ENCODE assay signal across 9 cellular contexts in genomic region chr6:165660881-165661415, GRCh38. TPM values are rescaled to one million over a fixed set of nuclear protein-coding genes. Genes with fewer than 3 reads are reported as not detected.
DNase-seq lines count a peak whose midpoint lies in the region; ATAC-seq and TF ChIP-seq lines count a peak whose summit lies in the region.
"Had no signal": no experiment of that assay in that cellular context is flagged by ENCODE, and none has a peak within 500 bp of the region (broad histone marks: within the 10 kb centered on the region; RNA-seq: fewer than 3 reads in every experiment).

No MANE protein-coding gene starts in this region.

- peak overlapping the region; percentile 60 for H3K27ac ChIP-seq in endodermal cell (ENCODE audit: low read depth, low read length)
- no peak overlapping the region for H3K27ac ChIP-seq in naive thymus-derived CD4-positive, alpha-beta T cell (ENCODE audit: low read depth, low read length)
- no peak overlapping the region for H3K27ac ChIP-seq in effector memory CD4-positive, alpha-beta T cell (ENCODE audit: insufficient read depth, low read length, poor library complexity, severe bottlenecking)

- ATAC-seq in activated CD4-positive, alpha-beta T cell treated with anti-CD3 and anti-CD28 coated beads for 36 hours, result peak; percentile 16
- peak; percentile 16 for ATAC-seq in naive thymus-derived CD4-positive, alpha-beta T cell
- no peak for ATAC-seq in GM19395 (IDR thresholded peaks at IDR 0.05; ENCODE audit: unreplicated experiment)

- no peaks in the 10 kb centered on the region for H3K36me3 Mint-ChIP-seq in activated CD4-positive, alpha-beta T cell treated with anti-CD3 and anti-CD28 coated beads for 36 hours (ENCODE audit: low read depth)
- H3K36me3 Mint-ChIP-seq in endodermal cell (ENCODE audit: low read depth) (peaks cover 4% of the 10 kb centered on the region), type B pancreatic cell (no peaks in the 10 kb centered on the region)
- H3K36me3 Mint-ChIP-seq in naive thymus-derived CD4-positive, alpha-beta T cell, result peaks cover 0 to 4% (median 0%) of the 10 kb centered on the region in 5 donors

- H3K4me3 ChIP-seq in endodermal cell (ENCODE audit: low read length), result peak overlapping the region; percentile 83
- H3K4me3 ChIP-seq in naive thymus-derived CD4-positive, alpha-beta T cell (ENCODE audit: low read length), result no peak overlapping the region
- no peak overlapping the region for H3K4me3 ChIP-seq in effector memory CD4-positive, alpha-beta T cell (ENCODE audit: insufficient read depth, low read depth, low read length, poor library complexity, severe bottlenecking)

- H3K27ac Mint-ChIP-seq in activated CD4-positive, alpha-beta T cell treated with anti-CD3 and anti-CD28 coated beads for 36 hours, result no peak overlapping the region
- H3K27ac Mint-ChIP-seq in endodermal cell (no peak overlapping the region), type B pancreatic cell (no peak overlapping the region)
- no peak overlapping the region for H3K27ac Mint-ChIP-seq in naive thymus-derived CD4-positive, alpha-beta T cell

- WGBS in endodermal cell (ENCODE audit: insufficient coverage in 1 of 2, insufficient read length in 1 of 2), 2 experiments, result 0% methylated on average over 15 to 49 of the region's 49 CpGs

- intact Hi-C loops in activated CD4-positive, alpha-beta T cell treated with anti-CD3 and anti-CD28 coated beads for 36 hours (cut with DNase I, micrococcal nuclease), result loop anchor here in 1 of 2 experiments (10.0 kb wide), 2 partner anchors 194 to 344 kb away; no protein-coding TSS in a partner anchor
- intact Hi-C loops in naive thymus-derived CD4-positive, alpha-beta T cell (cut with micrococcal nuclease), result loop anchor here in 1 of 2 donors (5.0 kb wide), 1 partner anchor 219 kb away; no protein-coding TSS in a partner anchor

- H3K9me3 ChIP-seq in endodermal cell (ENCODE audit: control insufficient read depth, low read length), result no peaks in the 10 kb centered on the region
- H3K9me3 ChIP-seq in naive thymus-derived CD4-positive, alpha-beta T cell (ENCODE audit: control insufficient read depth in 2 of 3, low read length in 3 of 3), result no peaks in the 10 kb centered on the region
- H3K9me3 ChIP-seq in effector memory CD4-positive, alpha-beta T cell (ENCODE audit: control insufficient read depth, low read length), result no peaks in the 10 kb centered on the region

- peaks cover 36% of the 10 kb centered on the region for H3K27me3 Mint-ChIP-seq in activated CD4-positive, alpha-beta T cell treated with anti-CD3 and anti-CD28 coated beads for 36 hours
- H3K27me3 Mint-ChIP-seq in endodermal cell (ENCODE audit: insufficient read depth), result peaks cover 63% of the 10 kb centered on the region
- peaks cover 47 to 60% (median 49%) of the 10 kb centered on the region in 5 donors for H3K27me3 Mint-ChIP-seq in naive thymus-derived CD4-positive, alpha-beta T cell
- peaks cover 57% of the 10 kb centered on the region for H3K27me3 Mint-ChIP-seq in type B pancreatic cell

- TF ChIP-seq CTCF in endodermal cell (conservative IDR thresholded peaks at IDR 0.05), result no peak
- TF ChIP-seq CTCF in type B pancreatic cell (conservative IDR thresholded peaks at IDR 0.05), result no peak

- H3K9ac ChIP-seq in endodermal cell (ENCODE audit: extremely low read depth, low read length, poor library complexity, severe bottlenecking), result peak overlapping the region; percentile 75

- H3K4me3 Mint-ChIP-seq in activated CD4-positive, alpha-beta T cell treated with anti-CD3 and anti-CD28 coated beads for 36 hours, result no peak overlapping the region
- H3K4me3 Mint-ChIP-seq in endodermal cell (peak overlapping the region; percentile 72), type B pancreatic cell (peak overlapping the region; percentile 85)
- H3K4me3 Mint-ChIP-seq in naive thymus-derived CD4-positive, alpha-beta T cell, result peak overlapping the region in 1 of 10 donors; percentile 45

- H3K4me1 ChIP-seq in endodermal cell (ENCODE audit: control insufficient read depth, insufficient read depth, low read length), result peaks cover 30% of the 10 kb centered on the region
- no peaks in the 10 kb centered on the region for H3K4me1 ChIP-seq in naive thymus-derived CD4-positive, alpha-beta T cell (ENCODE audit: control insufficient read depth in 2 of 2, insufficient read depth in 2 of 2, low read length in 2 of 2)
- H3K4me1 ChIP-seq in effector memory CD4-positive, alpha-beta T cell (ENCODE audit: control insufficient read depth, insufficient read depth, low read length, poor library complexity, severe bottlenecking), result no peaks in the 10 kb centered on the region

- no peak for DNase-seq in activated CD4-positive, alpha-beta T cell treated with anti-CD3 and anti-CD28 coated beads for 36 hours
- DNase-seq in activated CD4-positive, alpha-beta T cell treated with anti-CD3 and anti-CD28 coated beads, Interleukin-2, amount 50 U/mL, for 4 hours, result no peak
- DNase-seq in endodermal cell (peak; percentile 70), type B pancreatic cell (ENCODE audit: extremely low spot score, unreplicated experiment) (no peak), germinal center (ENCODE audit: low spot score) (no peak)
- DNase-seq in naive thymus-derived CD4-positive, alpha-beta T cell, result no peak
- DNase-seq in effector memory CD4-positive, alpha-beta T cell, result no peak

- H3K36me3 ChIP-seq in endodermal cell (ENCODE audit: control insufficient read depth, insufficient read depth, low read length), result peaks cover 8% of the 10 kb centered on the region
- no peaks in the 10 kb centered on the region for H3K36me3 ChIP-seq in naive thymus-derived CD4-positive, alpha-beta T cell (ENCODE audit: control insufficient read depth in 2 of 3, insufficient read depth in 3 of 3, low read length in 3 of 3)
- H3K36me3 ChIP-seq in effector memory CD4-positive, alpha-beta T cell (ENCODE audit: control insufficient read depth, insufficient read depth, low read length), result no peaks in the 10 kb centered on the region

- no peaks in the 10 kb centered on the region for H3K4me1 Mint-ChIP-seq in activated CD4-positive, alpha-beta T cell treated with anti-CD3 and anti-CD28 coated beads for 36 hours
- peaks cover 41% of the 10 kb centered on the region for H3K4me1 Mint-ChIP-seq in endodermal cell
- H3K4me1 Mint-ChIP-seq in naive thymus-derived CD4-positive, alpha-beta T cell, result peaks cover 0 to 10% (median 3%) of the 10 kb centered on the region in 7 donors
- H3K4me1 Mint-ChIP-seq in type B pancreatic cell (ENCODE audit: unreplicated experiment), result peaks cover 36% of the 10 kb centered on the region

- CTCF ChIA-PET in activated CD4-positive, alpha-beta T cell treated with anti-CD3 and anti-CD28 coated beads for 36 hours (lab: Charles Lee), result no interaction called here
- CTCF ChIA-PET in naive thymus-derived CD4-positive, alpha-beta T cell (lab: Charles Lee), result no interaction called here

- POLR2A ChIA-PET in activated CD4-positive, alpha-beta T cell treated with anti-CD3 and anti-CD28 coated beads for 36 hours (lab: Charles Lee), result no interaction called here
- POLR2A ChIA-PET in naive thymus-derived CD4-positive, alpha-beta T cell (lab: Charles Lee), result no interaction called here

- no peaks in the 10 kb centered on the region for H3K9me3 Mint-ChIP-seq in activated CD4-positive, alpha-beta T cell treated with anti-CD3 and anti-CD28 coated beads for 36 hours (ENCODE audit: low read depth)
- no peaks in the 10 kb centered on the region for H3K9me3 Mint-ChIP-seq in endodermal cell
- H3K9me3 Mint-ChIP-seq in naive thymus-derived CD4-positive, alpha-beta T cell, result peaks cover 0 to 6% (median 0%) of the 10 kb centered on the region in 11 donors
- H3K9me3 Mint-ChIP-seq in type B pancreatic cell, result no peaks in the 10 kb centered on the region

- peaks cover 32% of the 10 kb centered on the region for H3K27me3 ChIP-seq in endodermal cell (ENCODE audit: control insufficient read depth, insufficient read depth, low read length, poor library complexity, severe bottlenecking)
- H3K27me3 ChIP-seq in naive thymus-derived CD4-positive, alpha-beta T cell (ENCODE audit: control insufficient read depth in 2 of 2, insufficient read depth in 2 of 2, low read length in 2 of 2), result no peaks in the 10 kb centered on the region
- peaks cover 9% of the 10 kb centered on the region for H3K27me3 ChIP-seq in effector memory CD4-positive, alpha-beta T cell (replicated peaks; ENCODE audit: control insufficient read depth, insufficient read depth, low read length, poor library complexity, severe bottlenecking)

RNA-seq across cellular contexts. Expression of gene PDE10A, which starts 2.1 kb away (rescaled TPM):
- not detected for total RNA-seq in activated CD4-positive, alpha-beta T cell treated with anti-CD3 and anti-CD28 coated beads for 36 hours
- 10 to 100 TPM; 22.8 to 27.8 TPM for total RNA-seq in endodermal cell
- 13.8 TPM for polyA plus RNA-seq in endodermal cell (2013, experiment 1 of 2)
- polyA plus RNA-seq in endodermal cell (2013, experiment 2 of 2), result 12.8 TPM
- total RNA-seq in naive thymus-derived CD4-positive, alpha-beta T cell, result not detected
- not detected for polyA plus RNA-seq in naive thymus-derived CD4-positive, alpha-beta T cell
- 6.6 and 10.8 TPM in 2 replicates for total RNA-seq in type B pancreatic cell (ENCODE audit: low replicate concordance)
- total RNA-seq: activated CD8-positive, alpha-beta memory T cell treated with anti-CD3 and anti-CD28 coated beads for 36 hours had no signal
